In the genomic region with DNA sequence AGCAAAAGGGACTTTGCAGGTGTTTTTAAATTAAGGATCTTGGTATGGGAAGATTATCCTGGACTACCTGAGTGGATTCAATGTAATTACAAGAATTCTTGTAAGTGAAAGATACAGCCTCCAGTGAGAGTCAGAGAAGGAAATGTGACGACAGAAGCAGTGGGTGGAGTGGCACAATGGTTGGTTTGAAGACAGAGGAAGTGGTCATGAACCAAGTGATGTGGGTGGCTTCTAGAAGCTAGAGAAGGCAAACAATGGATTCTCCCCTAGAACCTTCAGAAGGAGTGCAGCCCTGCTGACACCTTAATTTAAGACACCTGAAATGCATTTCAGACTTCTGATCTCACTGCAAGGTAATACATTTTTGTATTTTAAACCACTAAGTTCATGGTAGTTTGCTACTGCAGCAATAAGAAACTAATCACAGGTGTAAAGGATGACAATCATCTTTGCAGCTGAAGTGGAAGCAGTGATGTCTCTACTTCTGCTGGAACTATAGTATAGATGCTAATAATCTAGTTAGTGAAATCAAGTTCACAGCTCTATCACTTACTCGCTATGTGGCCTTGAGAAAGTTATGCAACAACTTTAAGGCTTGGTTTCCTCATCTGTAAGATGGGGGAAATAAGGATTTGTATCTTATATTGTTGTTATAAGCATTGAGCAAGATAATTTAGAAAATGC, we compare ENCODE assay signal across 11 cellular contexts.
DNase-seq lines count a peak whose midpoint lies in the region; ATAC-seq and TF ChIP-seq lines count a peak whose summit lies in the region.
"Had no signal": no experiment of that assay in that cellular context is flagged by ENCODE, and none has a peak within 500 bp of the region (broad histone marks: within the 10 kb centered on the region; RNA-seq: fewer than 3 reads in every experiment).

No MANE protein-coding gene starts in this region.

- no peaks in the 10 kb centered on the region for H3K9me3 Mint-ChIP-seq in natural killer cell treated with Interleukin-12 subunit alpha and Interleukin-12 subunit beta and Interleukin-15 and Interleukin-18, amount 100 ng/mL, for 72 hours

- no peak for TF ChIP-seq CTCF in prostate gland (IDR thresholded peaks at IDR 0.05)

- ATAC-seq in activated CD4-positive, CD25-positive, alpha-beta regulatory T cell treated with anti-CD3 and anti-CD28 coated beads, Interleukin-2, amount 50 U/mL, for 24 hours: peak; percentile 94
- peak; percentile 45 to 84 for ATAC-seq in natural killer cell treated with Interleukin-12 subunit alpha and Interleukin-12 subunit beta and Interleukin-15 and Interleukin-18, amount 100 ng/mL, for 72 hours

- H3K4me1 ChIP-seq in prostate gland (replicated peaks): no peaks in the 10 kb centered on the region

- H3K4me1 Mint-ChIP-seq in natural killer cell treated with Interleukin-12 subunit alpha and Interleukin-12 subunit beta and Interleukin-15 and Interleukin-18, amount 100 ng/mL, for 72 hours (ENCODE audit: low read depth in 2 of 2): peaks cover 4 to 11% of the 10 kb centered on the region in 2 donors
- H3K4me1 Mint-ChIP-seq: naive B cell had no signal

- H3K36me3 ChIP-seq in prostate gland: no peaks in the 10 kb centered on the region

- H3K4me3 ChIP-seq in prostate gland: no peak overlapping the region

- no peaks in the 10 kb centered on the region for H3K36me3 Mint-ChIP-seq in natural killer cell treated with Interleukin-12 subunit alpha and Interleukin-12 subunit beta and Interleukin-15 and Interleukin-18, amount 100 ng/mL, for 72 hours
- H3K36me3 Mint-ChIP-seq: naive B cell had no signal

- TF ChIP-seq POLR2A in prostate gland (IDR thresholded peaks at IDR 0.05): no peak

- DNase-seq in activated T-cell treated with anti-CD3 and anti-CD28 coated beads, Interleukin-2, amount 50 U/mL, for 48 hours: peak; percentile 48 to 53
- no peak for DNase-seq in natural killer cell treated with Interleukin-12 subunit alpha and Interleukin-12 subunit beta and Interleukin-15 and Interleukin-18, amount 100 ng/mL, for 72 hours (ENCODE audit: low spot score)
- peak; percentile 49 to 54 for DNase-seq in stimulated activated CD8-positive, alpha-beta memory T cell treated with anti-CD3 and anti-CD28 coated beads, Interleukin-7, amount 100 ng/mL, for 4 hours (ENCODE audit: low read depth in 2 of 2)
- DNase-seq in germinal center (ENCODE audit: low spot score): no peak
- no peak for DNase-seq in NCI-H1417 (lab: John Stamatoyannopoulos, UW)
- no peak for DNase-seq in DMS79 (lab: John Stamatoyannopoulos, UW)
- DNase-seq in prostate gland (ENCODE audit: low spot score): no peak
- DNase-seq: amygdala, naive B cell, Right ventricle myocardium superior had no signal

- WGBS in prostate gland: 59% methylated on average over 2 of the region's 2 CpGs

- H3K27ac ChIP-seq in prostate gland: no peak overlapping the region

- H3K27me3 ChIP-seq in prostate gland (replicated peaks; ENCODE audit: insufficient read depth): no peaks in the 10 kb centered on the region

- H3K27me3 Mint-ChIP-seq in natural killer cell treated with Interleukin-12 subunit alpha and Interleukin-12 subunit beta and Interleukin-15 and Interleukin-18, amount 100 ng/mL, for 72 hours: no peaks in the 10 kb centered on the region

- H3K27ac Mint-ChIP-seq in natural killer cell treated with Interleukin-12 subunit alpha and Interleukin-12 subunit beta and Interleukin-15 and Interleukin-18, amount 100 ng/mL, for 72 hours: peak overlapping the region in 1 of 2 donors; percentile 41
- H3K27ac Mint-ChIP-seq: naive B cell had no signal

- H3K4me3 Mint-ChIP-seq in natural killer cell treated with Interleukin-12 subunit alpha and Interleukin-12 subunit beta and Interleukin-15 and Interleukin-18, amount 100 ng/mL, for 72 hours: peak overlapping the region; percentile 27
- H3K4me3 Mint-ChIP-seq: naive B cell had no signal

- no peaks in the 10 kb centered on the region for H3K9me3 ChIP-seq in prostate gland

- intact Hi-C loops in prostate gland (cut with DNase I): no loop called here

Comparison
In these comparisons a context has a peak if more than half of its experiments do, and no peak if none do; other contexts are left out.
1. DNase-seq: peak in activated T-cell treated with anti-CD3 and anti-CD28 coated beads, Interleukin-2, amount 50 U/mL, for 48 hours (2 of 2) and stimulated activated CD8-positive, alpha-beta memory T cell treated with anti-CD3 and anti-CD28 coated beads, Interleukin-7, amount 100 ng/mL, for 4 hours (2 of 2); none in natural killer cell treated with Interleukin-12 subunit alpha and Interleukin-12 subunit beta and Interleukin-15 and Interleukin-18, amount 100 ng/mL, for 72 hours (single experiment), germinal center (single experiment), NCI-H1417 (0 of 3), DMS79 (single experiment) and prostate gland (single experiment).